In the genomic region with DNA sequence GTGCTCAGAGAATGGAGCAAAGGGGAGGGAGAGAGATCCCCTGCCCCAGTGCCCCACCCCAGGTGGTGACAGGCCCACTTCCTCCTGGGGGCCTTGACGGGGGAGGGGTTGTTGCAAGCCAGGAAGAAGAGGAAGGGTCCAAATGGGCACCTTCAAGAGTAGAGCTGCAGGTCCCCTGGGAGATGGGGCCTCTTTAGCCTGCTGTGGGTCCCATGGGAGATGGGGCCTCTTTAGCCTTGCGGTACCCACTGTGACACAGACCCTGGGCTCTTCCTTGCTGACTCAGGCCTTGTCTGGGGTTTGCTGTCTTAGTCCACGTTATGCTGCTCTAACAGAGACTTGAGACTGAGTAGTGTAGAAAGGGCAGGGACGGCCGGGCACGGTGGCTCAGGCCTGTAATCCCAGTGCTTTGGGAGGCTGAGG, we compare ENCODE assay signal across 16 cellular contexts. TPM values are rescaled to one million over a fixed set of nuclear protein-coding genes. Genes with fewer than 3 reads are reported as not detected.
DNase-seq lines count a peak whose midpoint lies in the region; ATAC-seq and TF ChIP-seq lines count a peak whose summit lies in the region.
"Had no signal": no experiment of that assay in that cellular context is flagged by ENCODE, and none has a peak within 500 bp of the region (broad histone marks: within the 10 kb centered on the region; RNA-seq: fewer than 3 reads in every experiment).

No MANE protein-coding gene starts in this region.

- no peaks in the 10 kb centered on the region for H3K27me3 ChIP-seq in Karpas-422 (ENCODE audit: low read length)
- H3K27me3 ChIP-seq: adrenal gland, SJSA1, testis had no signal

- H3K4me1 Mint-ChIP-seq in stimulated activated memory B cell treated with anti-CD40 and anti-IgM and Interleukin-4, amounts not matched to agents 10 μg/mL and 1 μg/mL and 100 μg/mL, for 72 hours = peaks cover 35% of the 10 kb centered on the region

- no peak for TF ChIP-seq CTCF in coronary artery (IDR thresholded peaks at IDR 0.05)

- 0 out of 2 replicates have a peak, but pooled peaks cover 2% of the 10 kb centered on the region for H3K79me2 ChIP-seq in Karpas-422 (ENCODE audit: low read length)

- no peaks in the 10 kb centered on the region for H3K27me3 Mint-ChIP-seq in stimulated activated memory B cell treated with anti-CD40 and anti-IgM and Interleukin-4, amounts not matched to agents 10 μg/mL and 1 μg/mL and 100 μg/mL, for 72 hours

- H3K4me3 ChIP-seq in Karpas-422 (ENCODE audit: low read length) (peak overlapping the region; percentile 60), coronary artery (no peak overlapping the region)
- H3K4me3 ChIP-seq: SJSA1, testis had no signal

- peak; percentile 47 for DNase-seq in SKM-1 treated with dmso at 0.1 percent for 144 hours (lab: John Stamatoyannopoulos, UW; ENCODE audit: unreplicated experiment)
- no peak for DNase-seq in SKM-1 (lab: John Stamatoyannopoulos, UW; ENCODE audit: unreplicated experiment)
- peak; percentile 95 for DNase-seq in Karpas-422
- no peak for DNase-seq in coronary artery (ENCODE audit: low spot score)
- no peak for DNase-seq in nucleus accumbens (lab: John Stamatoyannopoulos, UW)
- no peak for DNase-seq in activated effector memory CD4-positive, alpha-beta T cell treated with anti-CD3 and anti-CD28 coated beads, Interleukin-2, amount 50 U/mL, for 16 hours
- DNase-seq in NCI-H524 (lab: John Stamatoyannopoulos, UW) = no peak
- DNase-seq: 8988T; activated CD4-positive, CD25-positive, alpha-beta regulatory T cell; NCI-H1694; NCI-H774; testis had no signal

- H3K36me3 Mint-ChIP-seq in stimulated activated memory B cell treated with anti-CD40 and anti-IgM and Interleukin-4, amounts not matched to agents 10 μg/mL and 1 μg/mL and 100 μg/mL, for 72 hours = peaks cover 45% of the 10 kb centered on the region

- peak overlapping the region; percentile 76 for H3K27ac Mint-ChIP-seq in stimulated activated memory B cell treated with anti-CD40 and anti-IgM and Interleukin-4, amounts not matched to agents 10 μg/mL and 1 μg/mL and 100 μg/mL, for 72 hours

- peak overlapping the region; percentile 70 for H3K4me2 ChIP-seq in Karpas-422 (ENCODE audit: low read depth, low read length, poor library complexity, severe bottlenecking)

- no peaks in the 10 kb centered on the region for H3K9me2 ChIP-seq in Karpas-422 (replicated peaks; ENCODE audit: insufficient read depth, low read length)

- ATAC-seq in stimulated activated memory B cell treated with anti-CD40 and anti-IgM and Interleukin-4, amounts not matched to agents 10 μg/mL and 1 μg/mL and 100 μg/mL, for 72 hours = peak; percentile 87

- H2AFZ ChIP-seq in Karpas-422 (ENCODE audit: low read length) = no peak overlapping the region

- H3K4me3 Mint-ChIP-seq in stimulated activated memory B cell treated with anti-CD40 and anti-IgM and Interleukin-4, amounts not matched to agents 10 μg/mL and 1 μg/mL and 100 μg/mL, for 72 hours = peak overlapping the region; percentile 81

- peak overlapping the region; percentile 95 for H3K27ac ChIP-seq in Karpas-422 (ENCODE audit: low read length)
- H3K27ac ChIP-seq in coronary artery = peak overlapping the region; percentile 21 to 77
- H3K27ac ChIP-seq: SJSA1, testis had no signal

- peak overlapping the region; percentile 72 for H3K9ac ChIP-seq in Karpas-422 (ENCODE audit: low read length)

- H3K36me3 ChIP-seq in Karpas-422 (ENCODE audit: insufficient read depth, low read length) = peaks cover 8% of the 10 kb centered on the region; the same call in 1 of the 2 replicates

- H3K4me1 ChIP-seq in Karpas-422 (ENCODE audit: low read length) = peaks cover 36% of the 10 kb centered on the region

- no peaks in the 10 kb centered on the region for H4K20me1 ChIP-seq in Karpas-422 (ENCODE audit: insufficient read depth, low read depth, low read length)

- H3K9me3 Mint-ChIP-seq in stimulated activated memory B cell treated with anti-CD40 and anti-IgM and Interleukin-4, amounts not matched to agents 10 μg/mL and 1 μg/mL and 100 μg/mL, for 72 hours = peaks cover 3% of the 10 kb centered on the region

- H3K9me3 ChIP-seq in Karpas-422 (ENCODE audit: low read length) = no peaks in the 10 kb centered on the region
- H3K9me3 ChIP-seq: adrenal gland, SJSA1, testis had no signal

RNA-seq across cellular contexts. Expression of gene TOR4A, which starts 9.6 kb away (rescaled TPM):
- 8.8 and 19.2 TPM in 2 replicates for total RNA-seq in Karpas-422 (2014; rRNA removed; shearing (Covaris generic); ENCODE audit: low replicate concordance)

RNA-seq across cellular contexts. Expression of gene NELFB, which starts 12.8 kb away (rescaled TPM):
- total RNA-seq in Karpas-422 (2014; rRNA removed; shearing (Covaris generic); ENCODE audit: low replicate concordance) = 17.8 and 42.7 TPM in 2 replicates

RNA-seq across cellular contexts. Expression of gene STPG3, which starts 16.9 kb away (rescaled TPM):
- 0.61 and 0.86 TPM in 2 replicates for total RNA-seq in Karpas-422 (2014; rRNA removed; shearing (Covaris generic); ENCODE audit: low replicate concordance)
- total RNA-seq: frontal cortex, SJSA1 had no signal

RNA-seq across cellular contexts. Expression of gene TUBB4B, which starts 26.9 kb away (rescaled TPM):
- 97.1 and 152 TPM in 2 replicates for total RNA-seq in Karpas-422 (2014; rRNA removed; shearing (Covaris generic); ENCODE audit: low replicate concordance)

RNA-seq across cellular contexts. Expression of gene NRARP, which starts 34.1 kb away (rescaled TPM):
- total RNA-seq in Karpas-422 (2014; rRNA removed; shearing (Covaris generic); ENCODE audit: low replicate concordance) = 1.4 and 1.8 TPM in 2 replicates

Comparison
In these comparisons a context has a peak if more than half of its experiments do, and no peak if none do; other contexts are left out.
1. DNase-seq: peak in SKM-1 treated with dmso at 0.1 percent for 144 hours (single experiment) and Karpas-422 (single experiment); none in SKM-1 (single experiment), coronary artery (single experiment), nucleus accumbens (0 of 56), activated effector memory CD4-positive, alpha-beta T cell treated with anti-CD3 and anti-CD28 coated beads, Interleukin-2, amount 50 U/mL, for 16 hours (single experiment) and NCI-H524 (0 of 2).